ENCODE assay signal across 12 cellular contexts in genomic region chr16:9119795-9120194, GRCh38. TPM values are rescaled to one million over a fixed set of nuclear protein-coding genes. Genes with fewer than 3 reads are reported as not detected.
A peak's percentile ranks its signal among the peaks of the same experiment; 100 is the strongest.
DNase-seq lines count a peak whose midpoint lies in the region; ATAC-seq and TF ChIP-seq lines count a peak whose summit lies in the region.
"Had no signal": no experiment of that assay in that cellular context is flagged by ENCODE, and none has a peak within 500 bp of the region (broad histone marks: within the 10 kb centered on the region; RNA-seq: fewer than 3 reads in every experiment).

No MANE protein-coding gene starts in this region.

- POLR2A ChIA-PET in AG04449 (lab: Yijun Ruan, JAX), result interaction anchor here (1.3 kb wide), 1 partner anchor 29 kb away, joined by 5 read pairs; the partner anchor contains the start of gene HAPSTR1

- CTCF ChIA-PET in AG04449 (lab: Yijun Ruan, JAX), result interaction anchor here (0.6 to 1.9 kb wide), 5 partner anchors 18 to 239 kb away, joined by 3 to 6 read pairs (median 3); no protein-coding TSS in a partner anchor

- intact Hi-C loops in mucosa of descending colon (cut with DNase I, micrococcal nuclease), result no loop called here

- TF ChIP-seq CTCF in AG04449 (IDR thresholded peaks at IDR 0.05; ENCODE audit: insufficient read depth, low read length, missing control alignments) (no peak), astrocyte of the spinal cord (IDR thresholded peaks at IDR 0.05; ENCODE audit: low read depth, low read length) (peak; percentile 5), mucosa of descending colon (IDR thresholded peaks at IDR 0.05) (no peak)

- no peak overlapping the region for H3K4me3 ChIP-seq in AG04449 (ENCODE audit: low read depth, low read length)
- no peak overlapping the region for H3K4me3 ChIP-seq in astrocyte of the spinal cord (ENCODE audit: low read depth, low read length)
- H3K4me3 ChIP-seq in mucosa of descending colon, result no peak overlapping the region

- ATAC-seq in mucosa of descending colon (no peak), GM18868 (IDR thresholded peaks at IDR 0.05; ENCODE audit: unreplicated experiment) (no peak)
- ATAC-seq: stimulated activated naive CD8-positive, alpha-beta T cell treated with anti-CD3 and anti-CD28 coated beads, Interleukin-15, amount 100 ng/mL, for 72 hours had no signal

- peak; percentile 72 for DNase-seq in AG04449 (ENCODE audit: low read depth, low spot score)
- peak; percentile 78 for DNase-seq in HCEC 1CT
- peak; percentile 89 for DNase-seq in astrocyte of the spinal cord (ENCODE audit: low read depth, low spot score)
- DNase-seq in iris pigment epithelial cell (ENCODE audit: low read depth), result peak; percentile 92
- DNase-seq in mucosa of descending colon, result no peak
- DNase-seq in NCI-H128 (lab: John Stamatoyannopoulos, UW; ENCODE audit: unreplicated experiment), result no peak
- no peak for DNase-seq in activated CD4-positive, CD25-positive, alpha-beta regulatory T cell treated with anti-CD3 and anti-CD28 coated beads, Interleukin-2, amount 50 U/mL, for 72 hours
- DNase-seq: activated CD8-positive, alpha-beta memory T cell treated with anti-CD3 and anti-CD28 coated beads, Interleukin-2, amount 50 U/mL, for 4 hours; Caco-2; NCI-H510A; stimulated activated naive CD8-positive, alpha-beta T cell treated with anti-CD3 and anti-CD28 coated beads, Interleukin-15, amount 100 ng/mL, for 72 hours had no signal

- no peaks in the 10 kb centered on the region for H3K9me3 ChIP-seq in mucosa of descending colon
- H3K9me3 ChIP-seq: Caco-2 had no signal

- peaks cover 4% of the 10 kb centered on the region for H3K36me3 ChIP-seq in mucosa of descending colon (ENCODE audit: low read depth)

- in situ Hi-C loops in astrocyte of the spinal cord (cut with HindIII; ENCODE audit: low sequenced_read_pairs), result no loop called here

- H3K4me1 ChIP-seq in mucosa of descending colon (ENCODE audit: low read depth), result peaks cover 22% of the 10 kb centered on the region
- H3K4me1 ChIP-seq: Caco-2 had no signal

RNA-seq across cellular contexts. Expression of gene HAPSTR1, which starts 28.4 kb away (rescaled TPM):
- 10 to 100 TPM; 55.8 to 69.8 (median 56.0) TPM for total RNA-seq in mucosa of descending colon

Comparison
In these comparisons a context has a peak if more than half of its experiments do, and no peak if none do; other contexts are left out.
1. DNase-seq: peak in AG04449 (single experiment), HCEC 1CT (single experiment), astrocyte of the spinal cord (single experiment) and iris pigment epithelial cell (single experiment); none in mucosa of descending colon (0 of 3), NCI-H128 (single experiment) and activated CD4-positive, CD25-positive, alpha-beta regulatory T cell treated with anti-CD3 and anti-CD28 coated beads, Interleukin-2, amount 50 U/mL, for 72 hours (single experiment).